Comparison of ENCODE assay signal across 8 cellular contexts in genomic region chr16:11256657-11257130, GRCh38. TPM values are rescaled to one million over a fixed set of nuclear protein-coding genes. Genes with fewer than 3 reads are reported as not detected.
A peak's percentile ranks its signal among the peaks of the same experiment; 100 is the strongest.
DNase-seq lines count a peak whose midpoint lies in the region; ATAC-seq and TF ChIP-seq lines count a peak whose summit lies in the region.

No MANE protein-coding gene starts in this region.

- H3K36me3 ChIP-seq in endocrine pancreas (ENCODE audit: control insufficient read depth, insufficient read depth, low read length) (no peaks in the 10 kb centered on the region), mesodermal cell (ENCODE audit: control insufficient read depth, insufficient read depth, low read length) (peaks cover 10% of the 10 kb centered on the region), subcutaneous abdominal adipose tissue (ENCODE audit: control insufficient read depth in 5 of 5, insufficient read depth in 5 of 5, low read length in 5 of 5) (peaks cover 0 to 6% (median 0%) of the 10 kb centered on the region in 5 donors)

- TF ChIP-seq CTCF in VCaP (conservative IDR thresholded peaks at IDR 0.05) (no peak), GM13977 (IDR thresholded peaks at IDR 0.05; ENCODE audit: extremely low read depth, insufficient read depth, missing control alignments) (no peak)

- H3K4me1 ChIP-seq in endocrine pancreas (ENCODE audit: control insufficient read depth, insufficient read depth, low read length) (no peaks in the 10 kb centered on the region), mesodermal cell (ENCODE audit: control insufficient read depth, insufficient read depth, low read length, poor library complexity, severe bottlenecking) (peaks cover 12% of the 10 kb centered on the region), subcutaneous abdominal adipose tissue (ENCODE audit: control insufficient read depth in 5 of 5, insufficient read depth in 5 of 5, low read length in 5 of 5) (peaks cover 11 to 61% (median 39%) of the 10 kb centered on the region in 5 donors)

- H3K4me3 ChIP-seq in endocrine pancreas (ENCODE audit: control insufficient read depth, insufficient read depth, low read length) (peak overlapping the region; percentile 35), mesodermal cell (ENCODE audit: extremely low read depth, insufficient read depth, low read length, poor library complexity, severe bottlenecking) (peak overlapping the region; percentile 70), subcutaneous abdominal adipose tissue (ENCODE audit: low read depth in 1 of 5, low read length in 5 of 5) (peak overlapping the region; percentile 75 to 93 (median 80))

- H3K9ac ChIP-seq in endocrine pancreas (ENCODE audit: control insufficient read depth, insufficient read depth, low read length): peak overlapping the region; percentile 80
- peak overlapping the region in 4 of 5 donors; percentile 88 to 96 (median 94) for H3K9ac ChIP-seq in subcutaneous abdominal adipose tissue (ENCODE audit: low read length in 5 of 5)

- ATAC-seq in HG02840 (IDR thresholded peaks at IDR 0.05; ENCODE audit: low FRiP score, unreplicated experiment): no peak

- H3K9me3 ChIP-seq in endocrine pancreas (ENCODE audit: control insufficient read depth, low read length) (no peaks in the 10 kb centered on the region), mesodermal cell (ENCODE audit: control insufficient read depth, low read length) (no peaks in the 10 kb centered on the region), subcutaneous abdominal adipose tissue (ENCODE audit: control insufficient read depth in 5 of 5, low read length in 5 of 5) (no peaks in the 10 kb centered on the region)

- in situ Hi-C loops in GM13977 (cut with MboI; ENCODE audit: low pct_unique_long_range_greater_than_20kb, low sequenced_read_pairs, unreplicated experiment): loop anchor here (10.0 kb wide), 1 partner anchor 292 kb away; no protein-coding TSS in a partner anchor

- WGBS in mesodermal cell (ENCODE audit: insufficient coverage in 2 of 2), 2 experiments: 2 to 3% methylated on average over 24 to 30 of the region's 32 CpGs

- DNase-seq in NCI-H82 (lab: John Stamatoyannopoulos, UW) (peak; percentile 55), NCI-H82 treated with DMSO at 0.1 percent for 48 hours (lab: John Stamatoyannopoulos, UW; ENCODE audit: unreplicated experiment) (no peak), GM13977 (ENCODE audit: low spot score) (no peak)

- H3K27me3 ChIP-seq in endocrine pancreas (ENCODE audit: control insufficient read depth, insufficient read depth, low read length): no peaks in the 10 kb centered on the region
- H3K27me3 ChIP-seq in subcutaneous abdominal adipose tissue (ENCODE audit: control insufficient read depth in 5 of 5, insufficient read depth in 4 of 5, low read length in 5 of 5): no peaks in the 10 kb centered on the region

- H3K27ac ChIP-seq in VCaP: peak overlapping the region; percentile 72
- H3K27ac ChIP-seq in mesodermal cell (ENCODE audit: low read depth, low read length, severe bottlenecking): peak overlapping the region; percentile 81
- peak overlapping the region; percentile 96 for H3K27ac ChIP-seq in subcutaneous abdominal adipose tissue (ENCODE audit: low read depth, low read length)

RNA-seq across cellular contexts. Expression of gene SOCS1, which starts 0.7 kb away (rescaled TPM):
- 10.3 TPM for polyA plus RNA-seq in mesodermal cell (2013, experiment 1 of 2)
- 7.1 TPM for polyA plus RNA-seq in mesodermal cell (2013, experiment 2 of 2)

RNA-seq across cellular contexts. Expression of gene TNP2, which starts 12.4 kb away (rescaled TPM):
- polyA plus RNA-seq in mesodermal cell (2013, experiment 1 of 2): not detected
- polyA plus RNA-seq in mesodermal cell (2013, experiment 2 of 2): not detected

RNA-seq across cellular contexts. Expression of gene PRM3, which starts 16.7 kb away (rescaled TPM):
- not detected for polyA plus RNA-seq in mesodermal cell (2013, experiment 1 of 2)
- not detected for polyA plus RNA-seq in mesodermal cell (2013, experiment 2 of 2)

RNA-seq across cellular contexts. Expression of gene PRM2, which starts 19.6 kb away (rescaled TPM):
- polyA plus RNA-seq in mesodermal cell (2013, experiment 1 of 2): not detected
- not detected for polyA plus RNA-seq in mesodermal cell (2013, experiment 2 of 2)

RNA-seq across cellular contexts. Expression of gene PRM1, which starts 24.4 kb away (rescaled TPM):
- polyA plus RNA-seq in mesodermal cell (2013, experiment 1 of 2): not detected
- not detected for polyA plus RNA-seq in mesodermal cell (2013, experiment 2 of 2)
